ENCODE assay signal across 1 cellular context in the genomic region with DNA sequence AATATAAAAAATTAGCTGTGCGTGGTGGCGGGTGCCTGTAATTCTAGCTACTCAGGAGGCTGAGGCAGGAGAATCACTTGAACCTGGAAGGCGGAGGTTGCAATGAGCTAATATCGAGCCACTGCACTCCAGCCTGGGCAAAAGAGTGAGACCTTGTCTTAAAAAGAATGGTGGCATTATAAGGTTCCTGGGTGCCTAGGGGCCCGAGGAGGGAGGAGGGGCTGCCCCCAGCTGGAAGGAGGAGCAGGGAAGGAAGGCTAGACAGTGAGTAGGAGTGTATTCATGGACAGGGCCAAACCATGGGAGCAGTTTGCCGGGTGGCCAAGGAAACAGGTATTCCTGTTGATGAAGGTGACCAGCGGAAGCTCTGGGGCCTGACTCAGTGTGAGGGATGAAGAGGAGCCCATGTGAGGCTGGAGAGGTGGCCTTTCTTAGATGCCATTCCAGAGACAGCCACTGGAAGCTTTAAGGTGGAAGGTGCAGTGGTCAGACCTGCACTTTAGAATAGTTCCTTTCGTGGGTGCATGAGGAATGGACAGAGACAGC.
TF ChIP-seq lines count a peak whose summit lies in the region.

No MANE protein-coding gene starts in this region.

TF ChIP-seq in WTC11, 78 proteins besides CTCF, POLR2A, EP300 and RAD21 (continued from another document):
- TF ChIP-seq, protein P1, sequence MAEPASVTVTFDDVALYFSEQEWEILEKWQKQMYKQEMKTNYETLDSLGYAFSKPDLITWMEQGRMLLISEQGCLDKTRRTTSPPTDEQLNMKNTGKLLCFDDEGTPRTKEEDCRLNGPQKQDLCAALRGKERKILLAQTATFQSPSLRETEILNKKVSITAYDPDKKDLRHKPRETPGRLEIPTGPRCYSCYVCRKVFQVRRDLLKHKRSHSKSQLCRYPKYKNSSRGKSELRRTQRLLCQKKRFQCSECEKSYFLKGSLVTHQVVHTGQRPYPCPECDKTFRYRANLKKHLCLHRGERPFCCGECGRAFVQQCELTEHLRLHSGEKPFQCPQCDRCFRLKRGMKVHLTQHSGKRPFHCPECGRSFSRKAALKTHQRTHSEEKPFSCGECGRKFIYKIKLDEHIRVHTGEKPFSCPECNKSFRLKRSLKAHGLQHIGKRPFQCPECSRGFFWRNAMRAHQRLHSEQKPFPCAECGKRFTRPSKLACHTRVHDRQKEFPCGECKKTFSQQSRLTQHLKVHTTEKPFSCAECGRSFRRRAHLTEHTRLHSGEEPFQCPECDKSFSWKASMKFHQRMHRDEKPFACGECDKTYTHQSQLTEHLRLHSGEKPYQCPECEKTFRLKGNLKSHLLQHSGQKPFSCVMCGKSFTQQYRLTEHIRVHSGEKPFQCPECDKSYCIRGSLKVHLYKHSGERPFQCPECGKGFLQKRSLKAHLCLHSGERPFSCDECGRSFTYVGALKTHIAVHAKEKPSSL (CRISPR knock-in tag; conservative IDR thresholded peaks at IDR 0.05) = no peak
- TF ChIP-seq, protein P2, sequence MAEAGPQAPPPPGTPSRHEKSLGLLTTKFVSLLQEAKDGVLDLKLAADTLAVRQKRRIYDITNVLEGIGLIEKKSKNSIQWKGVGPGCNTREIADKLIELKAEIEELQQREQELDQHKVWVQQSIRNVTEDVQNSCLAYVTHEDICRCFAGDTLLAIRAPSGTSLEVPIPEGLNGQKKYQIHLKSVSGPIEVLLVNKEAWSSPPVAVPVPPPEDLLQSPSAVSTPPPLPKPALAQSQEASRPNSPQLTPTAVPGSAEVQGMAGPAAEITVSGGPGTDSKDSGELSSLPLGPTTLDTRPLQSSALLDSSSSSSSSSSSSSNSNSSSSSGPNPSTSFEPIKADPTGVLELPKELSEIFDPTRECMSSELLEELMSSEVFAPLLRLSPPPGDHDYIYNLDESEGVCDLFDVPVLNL (CRISPR knock-in tag; IDR thresholded peaks at IDR 0.05; ENCODE audit: borderline replicate concordance, low read depth) = no peak
- TF ChIP-seq SMAD3 (CRISPR knock-in tag; IDR thresholded peaks at IDR 0.05; ENCODE audit: borderline replicate concordance) (no peak), GABPB1 (CRISPR knock-in tag; IDR thresholded peaks at IDR 0.05) (no peak), NFATC4 (CRISPR knock-in tag; IDR thresholded peaks at IDR 0.05) (no peak), JAZF1 (CRISPR knock-in tag; IDR thresholded peaks at IDR 0.05) (no peak)
- TF ChIP-seq, protein P3, sequence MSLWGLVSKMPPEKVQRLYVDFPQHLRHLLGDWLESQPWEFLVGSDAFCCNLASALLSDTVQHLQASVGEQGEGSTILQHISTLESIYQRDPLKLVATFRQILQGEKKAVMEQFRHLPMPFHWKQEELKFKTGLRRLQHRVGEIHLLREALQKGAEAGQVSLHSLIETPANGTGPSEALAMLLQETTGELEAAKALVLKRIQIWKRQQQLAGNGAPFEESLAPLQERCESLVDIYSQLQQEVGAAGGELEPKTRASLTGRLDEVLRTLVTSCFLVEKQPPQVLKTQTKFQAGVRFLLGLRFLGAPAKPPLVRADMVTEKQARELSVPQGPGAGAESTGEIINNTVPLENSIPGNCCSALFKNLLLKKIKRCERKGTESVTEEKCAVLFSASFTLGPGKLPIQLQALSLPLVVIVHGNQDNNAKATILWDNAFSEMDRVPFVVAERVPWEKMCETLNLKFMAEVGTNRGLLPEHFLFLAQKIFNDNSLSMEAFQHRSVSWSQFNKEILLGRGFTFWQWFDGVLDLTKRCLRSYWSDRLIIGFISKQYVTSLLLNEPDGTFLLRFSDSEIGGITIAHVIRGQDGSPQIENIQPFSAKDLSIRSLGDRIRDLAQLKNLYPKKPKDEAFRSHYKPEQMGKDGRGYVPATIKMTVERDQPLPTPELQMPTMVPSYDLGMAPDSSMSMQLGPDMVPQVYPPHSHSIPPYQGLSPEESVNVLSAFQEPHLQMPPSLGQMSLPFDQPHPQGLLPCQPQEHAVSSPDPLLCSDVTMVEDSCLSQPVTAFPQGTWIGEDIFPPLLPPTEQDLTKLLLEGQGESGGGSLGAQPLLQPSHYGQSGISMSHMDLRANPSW (CRISPR knock-in tag; conservative IDR thresholded peaks at IDR 0.05; ENCODE audit: low read depth) = no peak
- TF ChIP-seq, protein P4, sequence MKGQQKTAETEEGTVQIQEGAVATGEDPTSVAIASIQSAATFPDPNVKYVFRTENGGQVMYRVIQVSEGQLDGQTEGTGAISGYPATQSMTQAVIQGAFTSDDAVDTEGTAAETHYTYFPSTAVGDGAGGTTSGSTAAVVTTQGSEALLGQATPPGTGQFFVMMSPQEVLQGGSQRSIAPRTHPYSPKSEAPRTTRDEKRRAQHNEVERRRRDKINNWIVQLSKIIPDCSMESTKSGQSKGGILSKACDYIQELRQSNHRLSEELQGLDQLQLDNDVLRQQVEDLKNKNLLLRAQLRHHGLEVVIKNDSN (CRISPR knock-in tag; IDR thresholded peaks at IDR 0.05) = no peak
- TF ChIP-seq, protein P5, sequence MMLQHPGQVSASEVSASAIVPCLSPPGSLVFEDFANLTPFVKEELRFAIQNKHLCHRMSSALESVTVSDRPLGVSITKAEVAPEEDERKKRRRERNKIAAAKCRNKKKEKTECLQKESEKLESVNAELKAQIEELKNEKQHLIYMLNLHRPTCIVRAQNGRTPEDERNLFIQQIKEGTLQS (CRISPR knock-in tag; conservative IDR thresholded peaks at IDR 0.05) = no peak
